16 cellular contexts compared by ENCODE assay signal in the genomic region with DNA sequence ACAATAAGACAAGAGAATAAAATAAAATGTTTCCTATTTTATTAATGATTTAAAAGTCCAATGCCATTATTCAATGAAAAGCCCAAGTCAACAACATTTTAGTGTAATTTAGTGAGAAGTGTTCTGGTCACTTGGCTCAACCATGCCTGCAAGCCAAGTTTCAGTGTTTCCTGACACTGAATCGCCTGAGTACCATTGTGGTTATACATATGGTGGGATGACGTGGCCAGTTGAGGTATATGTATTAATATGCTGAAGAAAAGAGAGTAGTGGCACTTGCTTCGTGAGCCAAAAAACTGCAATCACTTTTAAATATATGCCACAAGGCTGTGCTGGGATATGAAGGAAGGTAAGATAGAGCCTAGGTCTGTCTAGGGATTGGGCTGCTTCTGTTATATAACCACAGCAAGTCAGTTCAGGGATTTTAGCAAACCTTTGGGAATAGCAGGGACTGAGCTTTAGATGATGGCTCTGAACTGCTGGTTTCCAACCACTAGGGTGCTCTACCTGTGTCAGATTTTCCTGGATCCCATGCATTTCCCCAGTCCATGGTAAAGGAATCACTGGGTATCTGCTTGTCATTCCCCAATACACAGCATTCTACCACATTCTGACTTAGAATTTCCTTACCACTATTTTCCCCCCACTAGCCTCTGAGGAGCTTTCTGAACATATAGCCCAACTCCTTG.
A peak's percentile ranks its signal among the peaks of the same experiment; 100 is the strongest.
DNase-seq lines count a peak whose midpoint lies in the region; ATAC-seq and TF ChIP-seq lines count a peak whose summit lies in the region.
"Had no signal": no experiment of that assay in that cellular context is flagged by ENCODE, and none has a peak within 500 bp of the region (broad histone marks: within the 10 kb centered on the region; RNA-seq: fewer than 3 reads in every experiment).

No MANE protein-coding gene starts in this region.

- POLR2A ChIA-PET in PC-9 (lab: Charles Lee; ENCODE audit: unreplicated experiment): no interaction called here
- POLR2A ChIA-PET in CD4-positive, alpha-beta T cell (lab: Charles Lee): no interaction called here

- peaks cover 5% of the 10 kb centered on the region for H3K27me3 Mint-ChIP-seq in CD4-positive, alpha-beta T cell
- H3K27me3 Mint-ChIP-seq: stimulated activated naive B cell treated with anti-CD40 and anti-IgM and Interleukin-4, amounts not matched to agents 10 μg/mL and 1 μg/mL and 100 μg/mL, for 72 hours had no signal

- H2AFZ ChIP-seq in PC-9: no peak overlapping the region

- H3K9me2 ChIP-seq in DOHH2 (replicated peaks; ENCODE audit: control insufficient read depth, low read length) (no peaks in the 10 kb centered on the region), PC-9 (ENCODE audit: insufficient read depth) (no peaks in the 10 kb centered on the region)

- H3K27ac Mint-ChIP-seq in CD4-positive, alpha-beta T cell: no peak overlapping the region
- H3K27ac Mint-ChIP-seq: stimulated activated naive B cell treated with anti-CD40 and anti-IgM and Interleukin-4, amounts not matched to agents 10 μg/mL and 1 μg/mL and 100 μg/mL, for 72 hours; T-helper 2 cell treated with Interferon-gamma antibody and Interleukin-4, amounts not matched to agents 5 μg/mL and 100 μg/mL, for 36 hours had no signal

- TF ChIP-seq CTCF in DOHH2 (IDR thresholded peaks at IDR 0.05; ENCODE audit: low read depth, low read length, poor library complexity, severe bottlenecking) (peak; percentile 15), PC-9 (conservative IDR thresholded peaks at IDR 0.05) (0 out of 2 replicates have a peak, but pooled peaks have one; percentile 24)
- no peak for TF ChIP-seq CTCF in CD4-positive, alpha-beta T cell (IDR thresholded peaks at IDR 0.05)

- H3K4me3 ChIP-seq in DOHH2 (ENCODE audit: low read length) (no peak overlapping the region), PC-9 (no peak overlapping the region)

- no peaks in the 10 kb centered on the region for H3K36me3 Mint-ChIP-seq in CD4-positive, alpha-beta T cell (ENCODE audit: low read depth)

- peaks cover 3% of the 10 kb centered on the region for H3K9me3 Mint-ChIP-seq in CD4-positive, alpha-beta T cell

- H3F3A ChIP-seq in DOHH2 (ENCODE audit: control insufficient read depth, insufficient read depth): no peaks in the 10 kb centered on the region
- no peaks in the 10 kb centered on the region for H3F3A ChIP-seq in PC-9 (ENCODE audit: insufficient read depth, low read depth)

- H4K20me1 ChIP-seq in DOHH2 (ENCODE audit: control insufficient read depth, insufficient read depth, low read depth, low read length): no peaks in the 10 kb centered on the region
- H4K20me1 ChIP-seq in PC-9 (ENCODE audit: insufficient read depth): no peaks in the 10 kb centered on the region

- no peak overlapping the region for H3K4me3 Mint-ChIP-seq in CD4-positive, alpha-beta T cell
- H3K4me3 Mint-ChIP-seq: stimulated activated naive B cell treated with anti-CD40 and anti-IgM and Interleukin-4, amounts not matched to agents 10 μg/mL and 1 μg/mL and 100 μg/mL, for 72 hours; T-helper 2 cell treated with Interferon-gamma antibody and Interleukin-4, amounts not matched to agents 5 μg/mL and 100 μg/mL, for 36 hours had no signal

- DNase-seq in PC-9 (no peak), DMS79 treated with DMSO at 0.1 percent for 48 hours (lab: John Stamatoyannopoulos, UW) (no peak), NCI-H187 (lab: John Stamatoyannopoulos, UW) (no peak)
- DNase-seq in CD4-positive, alpha-beta T cell: no peak
- DNase-seq: activated CD4-positive, alpha-beta T cell treated with anti-CD3 and anti-CD28 coated beads, Interleukin-2, amount 50 U/mL, for 4 hours; brain microvascular endothelial cell; IMR-90; left cardiac atrium; RPMI8226; stimulated activated CD4-positive, alpha-beta T cell treated with anti-CD3 and anti-CD28 coated beads, Interleukin-2, amount 100 ng/mL, for 48 hours; stimulated activated naive B cell treated with anti-CD40 and anti-IgM and Interleukin-4, amounts not matched to agents 10 μg/mL and 1 μg/mL and 100 μg/mL, for 72 hours had no signal

- CTCF ChIA-PET in PC-9 (lab: Charles Lee): no interaction called here
- CTCF ChIA-PET in CD4-positive, alpha-beta T cell (lab: Charles Lee): no interaction called here

- H3K4me1 ChIP-seq in DOHH2 (ENCODE audit: control insufficient read depth, low read length) (no peaks in the 10 kb centered on the region), PC-9 (replicated peaks; ENCODE audit: insufficient read depth) (no peaks in the 10 kb centered on the region)

- ATAC-seq in GM19395 (IDR thresholded peaks at IDR 0.05; ENCODE audit: unreplicated experiment) (peak; percentile 69), HG03097 (IDR thresholded peaks at IDR 0.05; ENCODE audit: low FRiP score, unreplicated experiment) (peak; percentile 90), GM18909 (IDR thresholded peaks at IDR 0.05; ENCODE audit: poor library complexity, unreplicated experiment) (no peak)
- ATAC-seq in CD4-positive, alpha-beta T cell (ENCODE audit: poor library complexity): no peak
- ATAC-seq: left cardiac atrium; stimulated activated naive B cell treated with anti-CD40 and anti-IgM and Interleukin-4, amounts not matched to agents 10 μg/mL and 1 μg/mL and 100 μg/mL, for 72 hours had no signal

- H3K27me3 ChIP-seq in DOHH2 (ENCODE audit: control insufficient read depth, low read length): 0 out of 2 replicates have a peak, but pooled peaks cover 6% of the 10 kb centered on the region
- no peaks in the 10 kb centered on the region for H3K27me3 ChIP-seq in PC-9 (ENCODE audit: insufficient read depth, low read depth)
- no peaks in the 10 kb centered on the region for H3K27me3 ChIP-seq in CD4-positive, alpha-beta T cell (ENCODE audit: control insufficient read depth, insufficient read depth, low read length)
- H3K27me3 ChIP-seq: brain microvascular endothelial cell had no signal

- H3K79me2 ChIP-seq in DOHH2 (ENCODE audit: control insufficient read depth, low read length) (no peaks in the 10 kb centered on the region), PC-9 (ENCODE audit: low read depth) (no peaks in the 10 kb centered on the region)

- intact Hi-C loops in PC-9 (cut with micrococcal nuclease; ENCODE audit: unreplicated experiment): no loop called here
- intact Hi-C loops in CD4-positive, alpha-beta T cell (cut with DNase I, micrococcal nuclease): no loop called here

- H3K4me2 ChIP-seq in DOHH2 (ENCODE audit: low read length) (no peak overlapping the region), PC-9 (no peak overlapping the region)

- H3K27ac ChIP-seq in DOHH2 (ENCODE audit: low read depth, low read length) (no peak overlapping the region), PC-9 (no peak overlapping the region)
- no peak overlapping the region for H3K27ac ChIP-seq in CD4-positive, alpha-beta T cell (ENCODE audit: low read depth, low read length)
- H3K27ac ChIP-seq: brain microvascular endothelial cell had no signal

- no peaks in the 10 kb centered on the region for H3K9me3 ChIP-seq in DOHH2 (ENCODE audit: control insufficient read depth, insufficient read depth, low read length)
- peaks cover 3% of the 10 kb centered on the region; the same call in 1 of the 2 replicates for H3K9me3 ChIP-seq in PC-9 (ENCODE audit: insufficient read depth, low read depth)
- no peaks in the 10 kb centered on the region for H3K9me3 ChIP-seq in CD4-positive, alpha-beta T cell (ENCODE audit: control insufficient read depth, low read length)

- no peaks in the 10 kb centered on the region for H3K36me3 ChIP-seq in DOHH2 (ENCODE audit: control insufficient read depth, low read length)
- H3K36me3 ChIP-seq in PC-9 (ENCODE audit: low read depth): no peaks in the 10 kb centered on the region
- H3K36me3 ChIP-seq: brain microvascular endothelial cell had no signal

- H3K4me1 Mint-ChIP-seq in CD4-positive, alpha-beta T cell (ENCODE audit: low read depth): no peaks in the 10 kb centered on the region
- H3K4me1 Mint-ChIP-seq: stimulated activated naive B cell treated with anti-CD40 and anti-IgM and Interleukin-4, amounts not matched to agents 10 μg/mL and 1 μg/mL and 100 μg/mL, for 72 hours had no signal

- no TSS peak for BruUV-seq in PC-9 (replicated peaks; lab: Mats Ljungman, UMichigan)

Comparison
In these comparisons a context has a peak if more than half of its experiments do, and no peak if none do; other contexts are left out.
1. ATAC-seq: peak in GM19395 (single experiment) and HG03097 (single experiment); none in GM18909 (single experiment) and CD4-positive, alpha-beta T cell (single experiment).